8 cellular contexts compared by ENCODE assay signal in genomic region chr16:29900102-29900887, GRCh38. TPM values are rescaled to one million over a fixed set of nuclear protein-coding genes. Genes with fewer than 3 reads are reported as not detected.
A peak's percentile ranks its signal among the peaks of the same experiment; 100 is the strongest.
DNase-seq lines count a peak whose midpoint lies in the region; TF ChIP-seq lines count a peak whose summit lies in the region.

ASPHD1 (plus strand) TSS chr16:29900488; CDS start chr16:29900972, 484 bp downstream.

- peaks cover 6 to 14% of the 10 kb centered on the region in 2 experiments for H3K4me1 ChIP-seq in neutrophil (ENCODE audit: control insufficient read depth in 1 of 2, insufficient read depth in 1 of 2, low read depth in 1 of 2, low read length in 1 of 2)

- H3K36me3 ChIP-seq in neutrophil, result no peaks in the 10 kb centered on the region

- POLR2A ChIA-PET in RWPE1 (lab: Yijun Ruan, JAX; ENCODE audit: low non-redundant PET), result interaction anchor here (0.7 to 0.9 kb wide), 4 partner anchors 26 to 103 kb away, joined by 3 to 5 read pairs (median 4); partner anchors contain the start of genes KCTD13 and TMEM219

- no peak for TF ChIP-seq CTCF in RWPE1 (conservative IDR thresholded peaks at IDR 0.05; ENCODE audit: low read depth)
- TF ChIP-seq CTCF in neutrophil (IDR thresholded peaks at IDR 0.05), result no peak

- H3K27ac ChIP-seq in RWPE1 (peak within 1 kb of the TSS; percentile 80), neutrophil (peak within 1 kb of the TSS; percentile 36), temporal lobe (ENCODE audit: low read depth, low read length) (peak within 1 kb of the TSS; percentile 97)

- peaks cover 69% of the 10 kb centered on the region for H3K27me3 ChIP-seq in neutrophil

- H3K9me3 ChIP-seq in neutrophil, result no peaks in the 10 kb centered on the region

- CTCF ChIA-PET in RWPE1 (lab: Yijun Ruan, JAX), result interaction anchor here (0.6 to 1.0 kb wide), 3 partner anchors 35 to 460 kb away, joined by 3 read pairs; no protein-coding TSS in a partner anchor

- peak; percentile 4 to 66 for DNase-seq in activated CD8-positive, alpha-beta memory T cell treated with anti-CD3 and anti-CD28 coated beads for 1 hour (ENCODE audit: extremely low read depth in 1 of 2, low read depth in 1 of 2)
- DNase-seq in activated CD8-positive, alpha-beta memory T cell treated with anti-CD3 and anti-CD28 coated beads, Interleukin-2, amount 50 U/mL, for 48 hours, result no peak
- DNase-seq in HuH-7.5 (ENCODE audit: low spot score) (peak; percentile 82), RWPE1 (ENCODE audit: low spot score) (peak; percentile 87), globus pallidus (ENCODE audit: low spot score) (peak; percentile 93)
- DNase-seq in activated naive CD4-positive, alpha-beta T cell treated with anti-CD3 and anti-CD28 coated beads, Interleukin-2, amount 50 U/mL, for 16 hours, result peak; percentile 77

- H3K4me3 ChIP-seq in neutrophil (ENCODE audit: low read depth in 1 of 2, low read length in 1 of 2), result peak within 1 kb of the TSS; percentile 53 to 93

RNA-seq across cellular contexts. Expression of gene ASPHD1, which starts in this region (rescaled TPM):
- total RNA-seq in temporal lobe, result 13.0 TPM

Comparison
In these comparisons a context has a peak if more than half of its experiments do, and no peak if none do; other contexts are left out.
1. H3K27ac ChIP-seq: peak in every context shown above with its lines; median percentile 97 in temporal lobe; 80 in RWPE1; 36 in neutrophil.